ENCODE assay signal across 14 cellular contexts in the genomic region with DNA sequence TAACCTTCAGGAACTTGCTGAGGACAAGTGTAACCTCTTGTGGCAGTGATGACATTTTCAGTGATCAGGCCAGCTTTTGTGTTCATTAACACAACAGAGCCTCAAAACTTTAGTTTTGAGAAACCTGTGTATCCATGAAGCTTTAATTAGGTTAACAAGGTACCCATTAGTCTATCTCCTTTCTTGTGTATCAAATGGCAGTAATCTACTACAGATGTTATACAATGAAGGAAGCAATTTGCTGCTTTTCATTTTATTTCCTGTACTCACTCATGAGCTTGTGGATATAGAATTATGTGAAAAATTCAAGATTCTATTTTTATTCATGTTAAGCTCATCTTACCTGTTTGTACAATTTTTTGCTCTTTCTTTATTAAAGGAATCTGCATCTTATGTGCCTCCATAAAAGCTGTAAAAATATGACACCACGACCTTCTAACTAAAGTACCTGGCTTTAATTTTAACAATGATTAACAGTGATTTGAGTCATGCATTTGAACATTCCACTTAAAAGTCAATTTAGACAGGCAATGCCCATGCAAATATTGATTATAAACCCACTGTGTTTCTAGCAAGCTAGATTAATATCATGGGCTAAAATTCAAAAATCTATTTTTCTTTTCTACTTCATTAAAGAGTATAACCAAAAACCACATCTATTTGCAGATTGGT.
DNase-seq lines count a peak whose midpoint lies in the region; ATAC-seq and TF ChIP-seq lines count a peak whose summit lies in the region.
"Had no signal": no experiment of that assay in that cellular context is flagged by ENCODE, and none has a peak within 500 bp of the region (broad histone marks: within the 10 kb centered on the region; RNA-seq: fewer than 3 reads in every experiment).

No MANE protein-coding gene starts in this region.

- no peak overlapping the region for H2AFZ ChIP-seq in IMR-90 (replicated peaks; ENCODE audit: low read length, poor library complexity)
- no peak overlapping the region; the same call in 1 of the 2 replicates for H2AFZ ChIP-seq in SK-N-SH (ENCODE audit: low read depth)

- H3K23ac ChIP-seq in IMR-90 (ENCODE audit: low read depth, low read length) = no peak overlapping the region

- H3K4me1 ChIP-seq in IMR-90 (ENCODE audit: control insufficient read depth, insufficient read depth, low read length) = peaks cover 7% of the 10 kb centered on the region
- peaks cover 19 to 20% of the 10 kb centered on the region in 2 experiments; a peak in 2 of 4 replicates for H3K4me1 ChIP-seq in SK-N-SH (ENCODE audit: control insufficient read depth in 1 of 2, insufficient read depth in 2 of 2, low read depth in 1 of 2, low read length in 1 of 2)

- H3K9me2 ChIP-seq in SK-N-SH = no peaks in the 10 kb centered on the region

- H3K14ac ChIP-seq in IMR-90 (replicated peaks; ENCODE audit: low read depth, low read length) = no peak overlapping the region

- intact Hi-C loops in IMR-90 (cut with micrococcal nuclease) = no loop called here

- TF ChIP-seq CTCF in IMR-90 (conservative IDR thresholded peaks at IDR 0.05; ENCODE audit: low read depth, low read length) = no peak
- no peak for TF ChIP-seq CTCF in SK-N-SH (IDR thresholded peaks at IDR 0.05)

- H3K4me3 Mint-ChIP-seq in effector memory CD8-positive, alpha-beta T cell = no peak overlapping the region
- H3K4me3 Mint-ChIP-seq: CD4-positive, alpha-beta memory T cell had no signal

- H3K36me3 ChIP-seq in IMR-90 (ENCODE audit: control insufficient read depth, insufficient read depth, low read length) (no peaks in the 10 kb centered on the region), SK-N-SH (replicated peaks in 1 of 2; ENCODE audit: control insufficient read depth in 1 of 2, insufficient read depth in 2 of 2, low read length in 1 of 2) (no peaks in the 10 kb centered on the region)
- H3K36me3 ChIP-seq: BE2C had no signal

- peaks cover 6% of the 10 kb centered on the region; the same call in 1 of the 2 replicates for H3K9me1 ChIP-seq in IMR-90 (ENCODE audit: insufficient read depth, low read length)

- H2BK15ac ChIP-seq in IMR-90 (ENCODE audit: low read depth, low read length) = no peak overlapping the region

- H3F3A ChIP-seq in SK-N-SH (replicated peaks; ENCODE audit: insufficient read depth) = peaks cover 10% of the 10 kb centered on the region

- no peaks in the 10 kb centered on the region for H3K27me3 ChIP-seq in IMR-90 (ENCODE audit: control insufficient read depth, insufficient read depth, low read length)
- no peaks in the 10 kb centered on the region for H3K27me3 ChIP-seq in SK-N-SH (ENCODE audit: insufficient read depth)
- H3K27me3 ChIP-seq: BE2C had no signal

- H3K27ac ChIP-seq in IMR-90 (ENCODE audit: insufficient read depth, low read length) (no peak overlapping the region), SK-N-SH (ENCODE audit: low read depth in 2 of 2, low read length in 1 of 2) (peak overlapping the region in 1 of 2 experiments; percentile 47; a peak in 1 of 4 replicates)
- H3K27ac ChIP-seq: C4-2B, HL-60 had no signal

- no peak overlapping the region for H2BK5ac ChIP-seq in IMR-90 (ENCODE audit: low read depth, low read length, poor library complexity, severe bottlenecking)

- no peak overlapping the region for H2BK120ac ChIP-seq in IMR-90 (ENCODE audit: low read depth, low read length)

- no peak overlapping the region for H2AK9ac ChIP-seq in IMR-90 (replicated peaks; ENCODE audit: low read depth, low read length, poor library complexity)

- dilution Hi-C loops in IMR-90 (cut with HindIII; ENCODE audit: low sequenced_read_pairs, unreplicated experiment) = no loop called here

- H3K27ac Mint-ChIP-seq in effector memory CD8-positive, alpha-beta T cell = no peak overlapping the region
- H3K27ac Mint-ChIP-seq: CD4-positive, alpha-beta memory T cell had no signal

- no CpG with 5 or more reads among the region's 1 CpG for WGBS in IMR-90 (ENCODE audit: extremely low coverage in 2 of 2, insufficient read length in 1 of 2), 2 experiments
- WGBS in SK-N-SH (ENCODE audit: low lambda C conversion rate) = 0% methylated on average over 1 of the region's 1 CpG

- BruUV-seq in IMR-90 (replicated peaks; lab: Mats Ljungman, UMichigan) = no TSS peak

- H3K4me3 ChIP-seq in IMR-90 (ENCODE audit: insufficient read depth, low read depth, low read length) (no peak overlapping the region), SK-N-SH (ENCODE audit: low read depth in 2 of 2, low read length in 1 of 2) (no peak overlapping the region)

- H2BK20ac ChIP-seq in IMR-90 (ENCODE audit: low read depth, low read length) = peak overlapping the region; percentile 16; the same call in 1 of the 2 replicates

- H4K20me1 ChIP-seq in IMR-90 (ENCODE audit: insufficient read depth, low read length) = no peaks in the 10 kb centered on the region
- H4K20me1 ChIP-seq in SK-N-SH (ENCODE audit: insufficient read depth) = no peaks in the 10 kb centered on the region

- H3K4me1 Mint-ChIP-seq in effector memory CD8-positive, alpha-beta T cell (ENCODE audit: low read depth in 2 of 2) = no peaks in the 10 kb centered on the region
- H3K4me1 Mint-ChIP-seq: CD4-positive, alpha-beta memory T cell had no signal

- POLR2A ChIA-PET in IMR-90 (lab: Charles Lee; ENCODE audit: unreplicated experiment) = no interaction called here
- POLR2A ChIA-PET in SK-N-SH (lab: Yijun Ruan, JAX) = no interaction called here

- TF ChIP-seq POLR2A in IMR-90 (IDR thresholded peaks at IDR 0.05; ENCODE audit: low read depth, low read length) = no peak

- no peak for ATAC-seq in IMR-90 (ENCODE audit: low read depth)
- ATAC-seq in effector memory CD8-positive, alpha-beta T cell (replicated peaks) = no peak
- no peak for ATAC-seq in HG03442 (IDR thresholded peaks at IDR 0.05; ENCODE audit: unreplicated experiment)

- peaks cover 6 to 9% of the 10 kb centered on the region in 2 donors for H3K9me3 Mint-ChIP-seq in effector memory CD8-positive, alpha-beta T cell

- H3K9me3 ChIP-seq in IMR-90 (ENCODE audit: control insufficient read depth, insufficient read depth, low read length) (no peaks in the 10 kb centered on the region), SK-N-SH (no peaks in the 10 kb centered on the region)
- H3K9me3 ChIP-seq: BE2C had no signal

- no peaks in the 10 kb centered on the region for H3K79me1 ChIP-seq in IMR-90 (ENCODE audit: low read depth in 1 of 2, low read length in 2 of 2)

- in situ Hi-C loops in IMR-90 (cut with MboI; ENCODE audit: low sequenced_read_pairs) = no loop called here

- CTCF ChIA-PET in IMR-90 (lab: Yijun Ruan, JAX) = interaction anchor here (0.6 kb wide), 1 partner anchor 552 kb away, joined by 3 read pairs; no protein-coding TSS in a partner anchor
- CTCF ChIA-PET in SK-N-SH (lab: Yijun Ruan, JAX) = interaction anchor here (0.8 to 1.5 kb wide), 5 partner anchors 24 to 1342 kb away, joined by 3 read pairs; a partner anchor contains a TSS

- H3K18ac ChIP-seq in IMR-90 (ENCODE audit: low read depth, low read length) = peak overlapping the region; percentile 42; the same call in 1 of the 2 replicates

- no peak for DNase-seq in IMR-90
- peak; percentile 11 for DNase-seq in SK-N-SH
- DNase-seq in kidney tubule cell (ENCODE audit: low spot score) = peak; percentile 38
- DNase-seq in effector memory CD8-positive, alpha-beta T cell = no peak
- DNase-seq in NCI-H526 (lab: John Stamatoyannopoulos, UW) = no peak
- DNase-seq in HPDE6-E6E7 (ENCODE audit: extremely low spot score) = no peak
- DNase-seq: BE2C; CD4-positive, alpha-beta memory T cell; DND-41; GDM1; HCEC 1CT had no signal

- H3K4me2 ChIP-seq in IMR-90 (ENCODE audit: low read depth, low read length) (no peak overlapping the region), SK-N-SH (no peak overlapping the region)

- no peak overlapping the region for H4K5ac ChIP-seq in IMR-90 (ENCODE audit: low read depth, low read length)

- H3K36me3 Mint-ChIP-seq in effector memory CD8-positive, alpha-beta T cell (ENCODE audit: insufficient read depth) = no peaks in the 10 kb centered on the region
- H3K36me3 Mint-ChIP-seq: CD4-positive, alpha-beta memory T cell had no signal

- no peaks in the 10 kb centered on the region for H3K79me2 ChIP-seq in SK-N-SH (ENCODE audit: insufficient read depth)

- H3K27me3 Mint-ChIP-seq in effector memory CD8-positive, alpha-beta T cell = no peaks in the 10 kb centered on the region
- H3K27me3 Mint-ChIP-seq: CD4-positive, alpha-beta memory T cell had no signal

- TF ChIP-seq EP300 in SK-N-SH (IDR thresholded peaks at IDR 0.05; ENCODE audit: borderline replicate concordance in 1 of 2, low read depth in 1 of 2, low read length in 1 of 2) = no peak; a peak in 1 of 4 replicates

- no peak overlapping the region for H4K8ac ChIP-seq in IMR-90 (ENCODE audit: low read depth in 2 of 2, low read length in 2 of 2)

- no peak overlapping the region for H3K56ac ChIP-seq in IMR-90 (ENCODE audit: extremely low read depth, insufficient read depth, low read length)

- no peak overlapping the region for H3K9ac ChIP-seq in IMR-90 (ENCODE audit: low read depth, low read length)
- H3K9ac ChIP-seq in SK-N-SH = no peak overlapping the region

- H2AK5ac ChIP-seq in IMR-90 (ENCODE audit: low read depth, low read length) = no peak overlapping the region

- H3K4ac ChIP-seq in IMR-90 (ENCODE audit: low read depth, low read length) = no peak overlapping the region

- no peak overlapping the region for H4K91ac ChIP-seq in IMR-90 (ENCODE audit: insufficient read depth, low read depth, low read length)

- TF ChIP-seq RAD21 in IMR-90 (IDR thresholded peaks at IDR 0.05; ENCODE audit: low read length) = no peak
- no peak for TF ChIP-seq RAD21 in SK-N-SH (IDR thresholded peaks at IDR 0.05; ENCODE audit: low read length)

TF ChIP-seq in IMR-90, 13 proteins besides CTCF, POLR2A, EP300 and RAD21:
- no peak for TF ChIP-seq CHD1 (IDR thresholded peaks at IDR 0.05; ENCODE audit: low read depth, low read length)
TF ChIP-seq in IMR-90: peak in this region for 0.

TF ChIP-seq in SK-N-SH, 30 proteins besides CTCF, POLR2A, EP300 and RAD21 (continues in another document):
- TF ChIP-seq TCF12 (IDR thresholded peaks at IDR 0.05) = peak; percentile 47; the same call in 1 of the 2 replicates
- TF ChIP-seq, protein P1, sequence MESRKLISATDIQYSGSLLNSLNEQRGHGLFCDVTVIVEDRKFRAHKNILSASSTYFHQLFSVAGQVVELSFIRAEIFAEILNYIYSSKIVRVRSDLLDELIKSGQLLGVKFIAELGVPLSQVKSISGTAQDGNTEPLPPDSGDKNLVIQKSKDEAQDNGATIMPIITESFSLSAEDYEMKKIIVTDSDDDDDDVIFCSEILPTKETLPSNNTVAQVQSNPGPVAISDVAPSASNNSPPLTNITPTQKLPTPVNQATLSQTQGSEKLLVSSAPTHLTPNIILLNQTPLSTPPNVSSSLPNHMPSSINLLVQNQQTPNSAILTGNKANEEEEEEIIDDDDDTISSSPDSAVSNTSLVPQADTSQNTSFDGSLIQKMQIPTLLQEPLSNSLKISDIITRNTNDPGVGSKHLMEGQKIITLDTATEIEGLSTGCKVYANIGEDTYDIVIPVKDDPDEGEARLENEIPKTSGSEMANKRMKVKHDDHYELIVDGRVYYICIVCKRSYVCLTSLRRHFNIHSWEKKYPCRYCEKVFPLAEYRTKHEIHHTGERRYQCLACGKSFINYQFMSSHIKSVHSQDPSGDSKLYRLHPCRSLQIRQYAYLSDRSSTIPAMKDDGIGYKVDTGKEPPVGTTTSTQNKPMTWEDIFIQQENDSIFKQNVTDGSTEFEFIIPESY (IDR thresholded peaks at IDR 0.05; ENCODE audit: borderline replicate concordance, low read depth) = no peak

Comparison
In these comparisons a context has a peak if more than half of its experiments do, and no peak if none do; other contexts are left out.
1. DNase-seq: peak in SK-N-SH (single experiment) and kidney tubule cell (single experiment); none in IMR-90 (single experiment), effector memory CD8-positive, alpha-beta T cell (0 of 3), NCI-H526 (0 of 2) and HPDE6-E6E7 (single experiment).